In the genomic region with DNA sequence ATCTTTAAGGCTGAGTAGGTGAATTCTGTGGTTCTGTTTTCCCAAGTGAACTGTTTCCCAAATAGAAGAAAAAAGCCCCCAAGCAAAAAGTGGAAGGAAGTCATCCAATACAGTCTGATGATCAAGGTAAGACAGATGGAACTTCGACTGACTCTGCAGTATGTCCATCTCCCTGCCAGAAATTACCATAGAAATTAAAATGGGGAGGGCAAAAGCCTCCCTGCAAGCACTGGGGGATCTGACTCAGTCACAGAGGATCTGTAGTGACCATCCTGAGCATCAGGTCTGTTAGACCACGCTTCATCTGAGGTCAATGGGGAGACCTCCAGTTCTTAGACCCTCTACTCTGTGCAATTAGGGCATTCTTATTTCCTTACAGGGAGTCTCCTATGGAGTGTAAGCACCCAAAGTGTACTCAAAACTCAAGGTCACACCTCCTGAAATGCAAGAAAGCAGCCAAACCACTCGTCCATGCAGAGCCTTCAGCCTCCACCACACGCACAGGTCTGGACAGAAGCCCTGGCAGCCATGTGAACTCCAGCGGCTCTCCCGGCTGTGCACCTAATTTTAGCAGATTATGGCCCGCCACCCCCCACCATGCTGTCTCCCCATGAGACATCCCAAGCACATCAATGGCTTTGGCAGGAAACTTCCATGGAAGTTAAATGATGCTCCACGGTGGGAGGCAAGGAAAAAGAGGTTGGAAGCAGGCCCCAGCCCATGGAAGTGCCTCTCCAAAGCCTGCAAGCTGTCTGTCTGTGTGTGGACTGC, we compare ENCODE assay signal across 17 cellular contexts.
DNase-seq lines count a peak whose midpoint lies in the region; TF ChIP-seq lines count a peak whose summit lies in the region.
"Had no signal": no experiment of that assay in that cellular context is flagged by ENCODE, and none has a peak within 500 bp of the region (broad histone marks: within the 10 kb centered on the region; RNA-seq: fewer than 3 reads in every experiment).

No MANE protein-coding gene starts in this region.

- H3K36me3 ChIP-seq in BLaER1: no peaks in the 10 kb centered on the region
- H3K36me3 ChIP-seq: BE2C, HAP-1 had no signal

- H3K27me3 ChIP-seq in BLaER1: no peaks in the 10 kb centered on the region
- H3K27me3 ChIP-seq: BE2C had no signal

- H3K27ac ChIP-seq in BLaER1: no peak overlapping the region
- no peak overlapping the region for H3K27ac ChIP-seq in RWPE1
- H3K27ac ChIP-seq: C4-2B, GM23248, HL-60 had no signal

- CTCF ChIA-PET in RWPE1 (lab: Yijun Ruan, JAX): interaction anchor here (0.5 kb wide), 1 partner anchor 1394 kb away, joined by 4 read pairs; no protein-coding TSS in a partner anchor

- TF ChIP-seq CTCF in RWPE1 (conservative IDR thresholded peaks at IDR 0.05; ENCODE audit: low read depth): no peak

- H3K9ac ChIP-seq in BLaER1: no peak overlapping the region
- H3K9ac ChIP-seq: GM23248 had no signal

- H3K9me3 ChIP-seq in BLaER1: no peaks in the 10 kb centered on the region
- H3K9me3 ChIP-seq: BE2C had no signal

- in situ Hi-C loops in G401 (cut with HindIII; ENCODE audit: low sequenced_read_pairs): no loop called here

- DNase-seq in G401 (ENCODE audit: low spot score) (peak; percentile 86), cerebellar cortex (ENCODE audit: low spot score) (peak; percentile 84), pons (ENCODE audit: low spot score) (peak; percentile 12), retina (no peak), RWPE1 (ENCODE audit: low spot score) (no peak), ureter (ENCODE audit: low spot score) (no peak)
- DNase-seq: ACHN; BE2C; CD4-positive, alpha-beta T cell; DMS53; DND-41; EL; GM23248 had no signal

- H3K4me1 ChIP-seq in BLaER1: peaks cover 7% of the 10 kb centered on the region
- H3K4me1 ChIP-seq: BE2C, HAP-1 had no signal

- POLR2A ChIA-PET in RWPE1 (lab: Yijun Ruan, JAX; ENCODE audit: low non-redundant PET): no interaction called here

- H4K20me1 ChIP-seq in BLaER1: no peaks in the 10 kb centered on the region

- H3K4me2 ChIP-seq in BLaER1: peak overlapping the region; percentile 25; the same call in 1 of the 2 replicates

- H3K4me3 ChIP-seq in BLaER1: no peak overlapping the region
- H3K4me3 ChIP-seq: GM23248, HAP-1 had no signal

Comparison
In these comparisons a context has a peak if more than half of its experiments do, and no peak if none do; other contexts are left out.
1. DNase-seq: peak in G401 (single experiment), cerebellar cortex (single experiment) and pons (single experiment); none in retina (single experiment), RWPE1 (single experiment) and ureter (single experiment).